Comparison of ENCODE assay signal across 8 cellular contexts in genomic region chr11:102560555-102561011, GRCh38. TPM values are rescaled to one million over a fixed set of nuclear protein-coding genes. Genes with fewer than 3 reads are reported as not detected.
DNase-seq lines count a peak whose midpoint lies in the region; ATAC-seq and TF ChIP-seq lines count a peak whose summit lies in the region.

No MANE protein-coding gene starts in this region.

- no peak overlapping the region for H2AFZ ChIP-seq in mesenchymal stem cell (ENCODE audit: low read depth, low read length)

- H3K27ac ChIP-seq in mesenchymal stem cell (ENCODE audit: low read length, poor library complexity, severe bottlenecking) (peak overlapping the region; percentile 43), endodermal cell (ENCODE audit: low read depth, low read length) (no peak overlapping the region)

- H3K79me1 ChIP-seq in mesenchymal stem cell (replicated peaks; ENCODE audit: low read length, poor library complexity, severe bottlenecking): no peaks in the 10 kb centered on the region

- peak overlapping the region; percentile 44 to 87 (median 81) for H3K4me3 Mint-ChIP-seq in IgD-negative memory B cell
- H3K4me3 Mint-ChIP-seq in activated naive CD8-positive, alpha-beta T cell treated with anti-CD3 and anti-CD28 coated beads, Interleukin-2, amount 10 ng/mL, durations not matched to agents 7 days and 5 days: peak overlapping the region; percentile 82
- no peak overlapping the region for H3K4me3 Mint-ChIP-seq in endodermal cell

- H4K91ac ChIP-seq in mesenchymal stem cell (ENCODE audit: low read length): no peak overlapping the region

- H2BK15ac ChIP-seq in mesenchymal stem cell (ENCODE audit: low read depth, poor library complexity, severe bottlenecking): no peak overlapping the region

- H3K9me3 Mint-ChIP-seq in IgD-negative memory B cell (peaks cover 0 to 3% (median 2%) of the 10 kb centered on the region in 3 donors), endodermal cell (peaks cover 5% of the 10 kb centered on the region)
- no peaks in the 10 kb centered on the region for H3K9me3 Mint-ChIP-seq in activated naive CD8-positive, alpha-beta T cell treated with anti-CD3 and anti-CD28 coated beads, Interleukin-2, amount 10 ng/mL, durations not matched to agents 7 days and 5 days

- POLR2A ChIA-PET in activated naive CD8-positive, alpha-beta T cell treated with anti-CD3 and anti-CD28 coated beads, Interleukin-2, amount 10 ng/mL, durations not matched to agents 7 days and 5 days (lab: Charles Lee): no interaction called here

- H3K4me1 Mint-ChIP-seq in IgD-negative memory B cell (peaks cover 27 to 37% (median 31%) of the 10 kb centered on the region in 3 donors), endodermal cell (peaks cover 8% of the 10 kb centered on the region)
- peaks cover 42% of the 10 kb centered on the region for H3K4me1 Mint-ChIP-seq in activated naive CD8-positive, alpha-beta T cell treated with anti-CD3 and anti-CD28 coated beads, Interleukin-2, amount 10 ng/mL, durations not matched to agents 7 days and 5 days

- no peak overlapping the region for H2BK12ac ChIP-seq in mesenchymal stem cell (ENCODE audit: low read length in 2 of 2)

- H3K4ac ChIP-seq in mesenchymal stem cell (ENCODE audit: low read depth in 1 of 2, low read length in 2 of 2): no peak overlapping the region

- H3K27me3 ChIP-seq in mesenchymal stem cell (ENCODE audit: control insufficient read depth in 1 of 2, insufficient read depth in 1 of 2, low read length in 2 of 2) (no peaks in the 10 kb centered on the region), endodermal cell (ENCODE audit: control insufficient read depth, insufficient read depth, low read length, poor library complexity, severe bottlenecking) (no peaks in the 10 kb centered on the region)

- peak overlapping the region; percentile 57 for H3K4me2 ChIP-seq in mesenchymal stem cell (ENCODE audit: low read length, poor library complexity, severe bottlenecking)

- peak; percentile 75 for ATAC-seq in GM21619 (IDR thresholded peaks at IDR 0.05; ENCODE audit: unreplicated experiment)
- peak; percentile 70 for ATAC-seq in activated naive CD8-positive, alpha-beta T cell treated with anti-CD3 and anti-CD28 coated beads, Interleukin-2, amount 10 ng/mL, durations not matched to agents 7 days and 5 days (ENCODE audit: low read depth)

- H2AK5ac ChIP-seq in mesenchymal stem cell (ENCODE audit: low read length, severe bottlenecking): no peak overlapping the region

- 69% methylated on average over 3 of the region's 6 CpGs for WGBS in mesenchymal stem cell
- WGBS in endodermal cell (ENCODE audit: insufficient coverage in 1 of 2, insufficient read length in 1 of 2), 2 experiments: 89% methylated on average over 6 of the region's 6 CpGs; no CpG with 5 or more reads in 1 of the 2 experiments

- peak; percentile 42 for DNase-seq in GM10266 (ENCODE audit: extremely low spot score)
- no peak for DNase-seq in activated naive CD8-positive, alpha-beta T cell treated with anti-CD3 and anti-CD28 coated beads, Interleukin-2, amount 10 ng/mL, durations not matched to agents 7 days and 5 days
- peak; percentile 69 for DNase-seq in mesenchymal stem cell
- DNase-seq in endodermal cell: no peak
- no peak for DNase-seq in NCI-H82 (lab: John Stamatoyannopoulos, UW)
- DNase-seq in occipital lobe (lab: John Stamatoyannopoulos, UW): no peak

- H3K36me3 Mint-ChIP-seq in IgD-negative memory B cell (peaks cover 4% of the 10 kb centered on the region), endodermal cell (ENCODE audit: low read depth) (no peaks in the 10 kb centered on the region)
- H3K36me3 Mint-ChIP-seq in activated naive CD8-positive, alpha-beta T cell treated with anti-CD3 and anti-CD28 coated beads, Interleukin-2, amount 10 ng/mL, durations not matched to agents 7 days and 5 days: peaks cover 10% of the 10 kb centered on the region

- H3K14ac ChIP-seq in mesenchymal stem cell (ENCODE audit: low read length in 2 of 2): no peak overlapping the region

- no peak overlapping the region for H3K18ac ChIP-seq in mesenchymal stem cell (ENCODE audit: low read depth in 1 of 2, low read length in 2 of 2)

- no peak overlapping the region for H2BK120ac ChIP-seq in mesenchymal stem cell (ENCODE audit: low read depth, low read length)

- H3K4me3 ChIP-seq in mesenchymal stem cell (ENCODE audit: insufficient read depth in 1 of 2, low read depth in 1 of 2, low read length in 2 of 2) (peak overlapping the region in 1 of 2 experiments; percentile 73), endodermal cell (ENCODE audit: low read length) (no peak overlapping the region)

- H4K8ac ChIP-seq in mesenchymal stem cell (ENCODE audit: low read length): no peak overlapping the region

- H3K4me1 ChIP-seq in mesenchymal stem cell (ENCODE audit: control insufficient read depth, insufficient read depth, low read depth, low read length) (peaks cover 3% of the 10 kb centered on the region), endodermal cell (ENCODE audit: control insufficient read depth, insufficient read depth, low read length) (no peaks in the 10 kb centered on the region)

- H2BK5ac ChIP-seq in mesenchymal stem cell (ENCODE audit: low read depth, low read length, poor library complexity, severe bottlenecking): no peak overlapping the region

- no peak overlapping the region for H3K23ac ChIP-seq in mesenchymal stem cell (ENCODE audit: low read length in 2 of 2)

- TF ChIP-seq CTCF in GM10266 (IDR thresholded peaks at IDR 0.05; ENCODE audit: control insufficient read depth, insufficient read depth, low read depth, missing control alignments): no peak
- TF ChIP-seq CTCF in endodermal cell (conservative IDR thresholded peaks at IDR 0.05): no peak

- H3K9me3 ChIP-seq in mesenchymal stem cell (ENCODE audit: control insufficient read depth, low read length) (no peaks in the 10 kb centered on the region), endodermal cell (ENCODE audit: control insufficient read depth, low read length) (peaks cover 13% of the 10 kb centered on the region)

- peak overlapping the region; percentile 78 for H3K9ac ChIP-seq in mesenchymal stem cell (ENCODE audit: low read length)
- H3K9ac ChIP-seq in endodermal cell (ENCODE audit: extremely low read depth, low read length, poor library complexity, severe bottlenecking): no peak overlapping the region

- no peaks in the 10 kb centered on the region for H3K27me3 Mint-ChIP-seq in IgD-negative memory B cell
- H3K27me3 Mint-ChIP-seq in activated naive CD8-positive, alpha-beta T cell treated with anti-CD3 and anti-CD28 coated beads, Interleukin-2, amount 10 ng/mL, durations not matched to agents 7 days and 5 days: no peaks in the 10 kb centered on the region
- no peaks in the 10 kb centered on the region for H3K27me3 Mint-ChIP-seq in endodermal cell (ENCODE audit: insufficient read depth)

- no peaks in the 10 kb centered on the region for H3K36me3 ChIP-seq in mesenchymal stem cell (ENCODE audit: control insufficient read depth in 1 of 2, insufficient read depth in 2 of 2, low read depth in 1 of 2, low read length in 2 of 2)
- H3K36me3 ChIP-seq in endodermal cell (ENCODE audit: control insufficient read depth, insufficient read depth, low read length): no peaks in the 10 kb centered on the region

- H3K27ac Mint-ChIP-seq in IgD-negative memory B cell (peak overlapping the region in 2 of 3 donors; percentile 54 to 93), endodermal cell (no peak overlapping the region)
- H3K27ac Mint-ChIP-seq in activated naive CD8-positive, alpha-beta T cell treated with anti-CD3 and anti-CD28 coated beads, Interleukin-2, amount 10 ng/mL, durations not matched to agents 7 days and 5 days: peak overlapping the region; percentile 96

RNA-seq across cellular contexts. Expression of gene MMP7, which starts 30.0 kb away (rescaled TPM):
- not detected for polyA plus RNA-seq in IgD-negative memory B cell
- not detected for total RNA-seq in activated naive CD8-positive, alpha-beta T cell treated with anti-CD3 and anti-CD28 coated beads, Interleukin-2, amount 10 ng/mL, durations not matched to agents 7 days and 5 days
- polyA plus RNA-seq in mesenchymal stem cell (2013, experiment 1 of 2): not detected
- not detected for polyA plus RNA-seq in mesenchymal stem cell (2013, experiment 2 of 2)
- not detected for total RNA-seq in endodermal cell
- 0.28 TPM for polyA plus RNA-seq in endodermal cell (2013, experiment 1 of 2)
- 0.66 TPM for polyA plus RNA-seq in endodermal cell (2013, experiment 2 of 2)
- 0.47 TPM for total RNA-seq in occipital lobe

Comparison
In these comparisons a context has a peak if more than half of its experiments do, and no peak if none do; other contexts are left out.
1. DNase-seq: peak in GM10266 (single experiment) and mesenchymal stem cell (single experiment); none in activated naive CD8-positive, alpha-beta T cell treated with anti-CD3 and anti-CD28 coated beads, Interleukin-2, amount 10 ng/mL, durations not matched to agents 7 days and 5 days (single experiment), endodermal cell (single experiment), NCI-H82 (single experiment) and occipital lobe (single experiment).